ENCODE assay signal across 19 cellular contexts in the genomic region with DNA sequence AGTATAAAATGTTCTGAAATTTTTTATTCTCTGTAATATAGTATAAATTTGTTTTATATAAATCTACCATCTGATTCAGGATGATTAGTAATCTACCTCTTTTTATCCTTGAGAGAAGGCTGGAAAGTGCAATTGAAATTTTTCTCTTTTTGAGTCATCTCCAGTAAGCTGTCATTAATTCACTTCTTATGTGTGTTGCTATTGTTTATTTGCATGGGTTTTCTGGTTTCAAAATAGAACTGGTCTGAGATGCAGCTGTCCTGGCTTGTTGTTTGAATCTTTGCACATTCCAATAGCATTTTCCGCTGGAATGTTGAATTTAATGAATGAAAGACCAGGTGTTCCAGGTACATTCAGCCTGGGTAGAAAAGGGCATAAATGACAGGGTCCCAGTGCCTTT. TPM values are rescaled to one million over a fixed set of nuclear protein-coding genes. Genes with fewer than 3 reads are reported as not detected.
DNase-seq lines count a peak whose midpoint lies in the region; ATAC-seq, FAIRE-seq and TF ChIP-seq lines count a peak whose summit lies in the region.
"Had no signal": no experiment of that assay in that cellular context is flagged by ENCODE, and none has a peak within 500 bp of the region (broad histone marks: within the 10 kb centered on the region; RNA-seq: fewer than 3 reads in every experiment).

No MANE protein-coding gene starts in this region.

- ATAC-seq in GM18867 (IDR thresholded peaks at IDR 0.05; ENCODE audit: unreplicated experiment) (peak; percentile 58), GM19351 (IDR thresholded peaks at IDR 0.05; ENCODE audit: unreplicated experiment) (no peak), GM19035 (IDR thresholded peaks at IDR 0.05; ENCODE audit: unreplicated experiment) (no peak)
- ATAC-seq: SK-N-SH treated with all-trans-retinoic acid at 6 μM for 48 hours had no signal

- DNase-seq in LHCN-M2 (ENCODE audit: low read depth) (peak; percentile 81), bronchial epithelial cell (ENCODE audit: low read depth) (peak; percentile 81), renal cortical epithelial cell (ENCODE audit: low read depth) (peak; percentile 15)
- DNase-seq in stimulated activated CD4-positive, alpha-beta T cell treated with anti-CD3 and anti-CD28 coated beads, Interleukin-12 subunit alpha, Interleukin-12 subunit beta, amount 100 ng/mL, for 4 hours, result no peak
- DNase-seq: Caco-2, DMS153, MG63, NCI-H1092, NCI-H146, NCI-H2081, NCI-H510A, NCI-H774, PC-9 had no signal

- H3K4me3 ChIP-seq in bronchial epithelial cell (ENCODE audit: low read depth, low read length), result no peak overlapping the region
- H3K4me3 ChIP-seq: MG63, PC-9 had no signal

- H3K27me3 ChIP-seq in bronchial epithelial cell (ENCODE audit: control insufficient read depth, insufficient read depth, low read length), result no peaks in the 10 kb centered on the region
- H3K27me3 ChIP-seq: MG63 had no signal

- TF ChIP-seq CTCF in bronchial epithelial cell (IDR thresholded peaks at IDR 0.05; ENCODE audit: insufficient read depth, low read length, severe bottlenecking), result no peak

- no peak for FAIRE-seq in bronchial epithelial cell (lab: Jason Lieb, UNC)
- FAIRE-seq: GM19239, H1 had no signal

- no peaks in the 10 kb centered on the region for H3K36me3 ChIP-seq in bronchial epithelial cell (ENCODE audit: control insufficient read depth, insufficient read depth, low read length)
- H3K36me3 ChIP-seq: MG63 had no signal

RNA-seq across cellular contexts. Expression of a gene that starts 24.3 kb away (rescaled TPM):
- total RNA-seq in LHCN-M2 (2014; rRNA removed), result 18.1 and 23.1 TPM in 2 replicates
- 17.7 TPM for polyA plus RNA-seq in LHCN-M2 (2012)
- 20.5 and 25.1 TPM in 2 replicates for total RNA-seq in bronchial epithelial cell
- 24.7 and 104 TPM in 2 replicates for total RNA-seq in renal cortical epithelial cell
